Comparison of ENCODE assay signal across 9 cellular contexts in the genomic region with DNA sequence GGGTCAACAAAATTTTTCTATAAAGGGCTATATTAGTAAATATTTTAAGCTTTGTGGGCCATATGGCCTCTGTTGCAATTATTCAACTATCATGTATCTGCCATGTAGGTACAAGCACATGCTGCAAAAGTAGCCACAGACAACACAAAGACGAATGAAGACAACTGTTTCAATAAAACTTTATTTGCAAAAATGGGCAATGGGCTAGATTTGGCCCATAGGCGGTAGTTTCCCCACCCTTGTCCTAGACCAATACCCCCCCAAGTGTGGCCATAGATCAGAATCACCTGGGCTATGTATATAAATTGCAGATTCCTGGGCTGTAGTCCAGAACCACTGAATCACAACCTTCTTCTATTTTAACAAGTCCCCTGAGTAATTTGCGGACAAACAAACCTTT.
"Had no signal": no experiment of that assay in that cellular context is flagged by ENCODE, and none has a peak within 500 bp of the region (broad histone marks: within the 10 kb centered on the region; RNA-seq: fewer than 3 reads in every experiment).

No MANE protein-coding gene starts in this region.

- H3K4me1 ChIP-seq: HAP-1 had no signal

- H3K36me3 ChIP-seq: HAP-1 had no signal

- H3K27ac ChIP-seq: GM23248 had no signal

- H3K27ac Mint-ChIP-seq: HFFc6, IgD-negative memory B cell had no signal

- H3K4me3 ChIP-seq: GM23248, HAP-1 had no signal

- H3K4me1 Mint-ChIP-seq: IgD-negative memory B cell had no signal

- H3K9ac ChIP-seq: GM23248 had no signal

- H3K9me3 Mint-ChIP-seq: HFFc6 had no signal

- FAIRE-seq: H54, HTR-8/SVneo had no signal

- H2AFZ ChIP-seq: GM23248 had no signal

- H3K9me3 ChIP-seq: HAP-1 had no signal

- ATAC-seq: HCT116 had no signal

- H3K27me3 Mint-ChIP-seq: IgD-negative memory B cell had no signal

- DNase-seq: GM23248, GOT3, HFFc6, KG1 had no signal

- H3K4me3 Mint-ChIP-seq: HFFc6, IgD-negative memory B cell had no signal
